Comparison of ENCODE assay signal across 9 cellular contexts in genomic region chr6:56714982-56715456, GRCh38.
DNase-seq lines count a peak whose midpoint lies in the region; ATAC-seq and TF ChIP-seq lines count a peak whose summit lies in the region.
"Had no signal": no experiment of that assay in that cellular context is flagged by ENCODE, and none has a peak within 500 bp of the region (broad histone marks: within the 10 kb centered on the region; RNA-seq: fewer than 3 reads in every experiment).

No MANE protein-coding gene starts in this region.

- H4K12ac ChIP-seq in trophoblast cell (ENCODE audit: low read depth, low read length) = no peak overlapping the region

- no peaks in the 10 kb centered on the region for H3K36me3 ChIP-seq in trophoblast cell (ENCODE audit: control insufficient read depth in 1 of 2, insufficient read depth in 2 of 2, low read length in 2 of 2)

- no CpG with 5 or more reads among the region's 2 CpGs for WGBS in trophoblast cell (ENCODE audit: extremely low coverage, insufficient coverage, insufficient read length)

- H3K23ac ChIP-seq in trophoblast cell (ENCODE audit: low read length) = no peak overlapping the region

- peaks cover 2% of the 10 kb centered on the region for H3K36me3 Mint-ChIP-seq in activated CD4-positive, alpha-beta memory T cell treated with anti-CD3 and anti-CD28 coated beads for 36 hours

- DNase-seq in GM04503 (ENCODE audit: low read depth) = peak; percentile 56
- DNase-seq in RWPE1 (ENCODE audit: low spot score) = peak; percentile 73
- peak; percentile 71 for DNase-seq in fibroblast of pulmonary artery (ENCODE audit: low read depth)
- peak; percentile 32 to 67 for DNase-seq in trophoblast cell
- DNase-seq in activated CD4-positive, alpha-beta memory T cell treated with anti-CD3 and anti-CD28 coated beads for 36 hours = no peak
- no peak for DNase-seq in stimulated activated CD4-positive, alpha-beta T cell treated with anti-CD3 and anti-CD28 coated beads, Interleukin-1b, Interleukin-23, amount 100 ng/mL, for 48 hours

- H3K18ac ChIP-seq in trophoblast cell (ENCODE audit: low read length) = no peak overlapping the region

- CTCF ChIA-PET in RWPE1 (lab: Yijun Ruan, JAX) = interaction anchor here (0.6 to 1.2 kb wide), 4 partner anchors 16 to 159 kb away, joined by 3 to 5 read pairs (median 4); no protein-coding TSS in a partner anchor
- CTCF ChIA-PET in activated CD4-positive, alpha-beta memory T cell treated with anti-CD3 and anti-CD28 coated beads for 36 hours (lab: Charles Lee) = interaction anchor here (1.2 kb wide), 1 partner anchor 129 kb away, joined by 3 read pairs; no protein-coding TSS in a partner anchor

- ATAC-seq in GM19397 (IDR thresholded peaks at IDR 0.05; ENCODE audit: unreplicated experiment) = no peak
- no peak for ATAC-seq in GM18517 (IDR thresholded peaks at IDR 0.05; ENCODE audit: unreplicated experiment)

- H3K9ac ChIP-seq in trophoblast cell (ENCODE audit: low read length) = no peak overlapping the region
- H3K9ac ChIP-seq: parathyroid adenoma had no signal

- no peak overlapping the region for H3K27ac Mint-ChIP-seq in activated CD4-positive, alpha-beta memory T cell treated with anti-CD3 and anti-CD28 coated beads for 36 hours

- H3K4me2 ChIP-seq in trophoblast cell (ENCODE audit: low read length) = no peak overlapping the region

- H4K91ac ChIP-seq in trophoblast cell (ENCODE audit: low read depth, low read length) = no peak overlapping the region

- peaks cover 7% of the 10 kb centered on the region for H3K9me3 Mint-ChIP-seq in activated CD4-positive, alpha-beta memory T cell treated with anti-CD3 and anti-CD28 coated beads for 36 hours

- H3K4ac ChIP-seq in trophoblast cell (ENCODE audit: low read depth, low read length) = no peak overlapping the region

- H2BK120ac ChIP-seq in trophoblast cell (ENCODE audit: insufficient read depth, low read length, poor library complexity) = no peak overlapping the region

- no peak for TF ChIP-seq CTCF in RWPE1 (conservative IDR thresholded peaks at IDR 0.05; ENCODE audit: low read depth)
- TF ChIP-seq CTCF in fibroblast of pulmonary artery (IDR thresholded peaks at IDR 0.05; ENCODE audit: low read length, missing control alignments) = no peak

- peaks cover 9 to 11% of the 10 kb centered on the region in 2 experiments for H3K4me1 ChIP-seq in trophoblast cell (ENCODE audit: control insufficient read depth in 1 of 2, insufficient read depth in 2 of 2, low read length in 2 of 2)
- H3K4me1 ChIP-seq: parathyroid adenoma had no signal

- H3K27ac ChIP-seq in RWPE1 = no peak overlapping the region
- H3K27ac ChIP-seq in trophoblast cell (ENCODE audit: low read depth, low read length) = no peak overlapping the region
- H3K27ac ChIP-seq: parathyroid adenoma had no signal

- no peaks in the 10 kb centered on the region for H3K4me1 Mint-ChIP-seq in activated CD4-positive, alpha-beta memory T cell treated with anti-CD3 and anti-CD28 coated beads for 36 hours (ENCODE audit: low read depth)

- no peaks in the 10 kb centered on the region for H3K79me1 ChIP-seq in trophoblast cell (ENCODE audit: low read length)

- peaks cover 5% of the 10 kb centered on the region for H3K27me3 Mint-ChIP-seq in activated CD4-positive, alpha-beta memory T cell treated with anti-CD3 and anti-CD28 coated beads for 36 hours

- H4K8ac ChIP-seq in trophoblast cell (ENCODE audit: low read depth, low read length) = no peak overlapping the region

- H2AFZ ChIP-seq in trophoblast cell (ENCODE audit: insufficient read depth, low read length, poor library complexity) = no peak overlapping the region
- H2AFZ ChIP-seq: parathyroid adenoma had no signal

- no peak overlapping the region for H3K4me3 ChIP-seq in fibroblast of pulmonary artery (replicated peaks; ENCODE audit: low read depth, low read length)
- no peak overlapping the region for H3K4me3 ChIP-seq in trophoblast cell (ENCODE audit: low read depth, low read length)

- H3K79me2 ChIP-seq in trophoblast cell (ENCODE audit: control insufficient read depth, insufficient read depth, low read length, poor library complexity) = no peaks in the 10 kb centered on the region
- H3K79me2 ChIP-seq: parathyroid adenoma had no signal

- intact Hi-C loops in activated CD4-positive, alpha-beta memory T cell treated with anti-CD3 and anti-CD28 coated beads for 36 hours (cut with micrococcal nuclease) = no loop called here

- H2AK5ac ChIP-seq in trophoblast cell (ENCODE audit: low read length) = no peak overlapping the region

- POLR2A ChIA-PET in RWPE1 (lab: Yijun Ruan, JAX; ENCODE audit: low non-redundant PET) = no interaction called here
- POLR2A ChIA-PET in activated CD4-positive, alpha-beta memory T cell treated with anti-CD3 and anti-CD28 coated beads for 36 hours (lab: Charles Lee) = no interaction called here

- H3K4me3 Mint-ChIP-seq in activated CD4-positive, alpha-beta memory T cell treated with anti-CD3 and anti-CD28 coated beads for 36 hours = no peak overlapping the region

- no peak overlapping the region for H3K14ac ChIP-seq in trophoblast cell (ENCODE audit: low read length)

- H2BK5ac ChIP-seq in trophoblast cell (ENCODE audit: low read depth, low read length, poor library complexity) = peak overlapping the region; percentile 49

- H3K9me3 ChIP-seq in trophoblast cell (ENCODE audit: insufficient read depth, low read depth, low read length) = no peaks in the 10 kb centered on the region

- no peaks in the 10 kb centered on the region for H3K27me3 ChIP-seq in trophoblast cell (ENCODE audit: insufficient read depth, low read length)

- no peak overlapping the region for H2BK12ac ChIP-seq in trophoblast cell (ENCODE audit: low read length)

Comparison
In these comparisons a context has a peak if more than half of its experiments do, and no peak if none do; other contexts are left out.
1. DNase-seq: peak in GM04503 (single experiment), RWPE1 (single experiment), fibroblast of pulmonary artery (single experiment) and trophoblast cell (2 of 2); none in activated CD4-positive, alpha-beta memory T cell treated with anti-CD3 and anti-CD28 coated beads for 36 hours (single experiment) and stimulated activated CD4-positive, alpha-beta T cell treated with anti-CD3 and anti-CD28 coated beads, Interleukin-1b, Interleukin-23, amount 100 ng/mL, for 48 hours (single experiment).